Comparison of ENCODE assay signal across 1 cellular context in genomic region chr10:73325290-73325689, GRCh38. TPM values are rescaled to one million over a fixed set of nuclear protein-coding genes. Genes with fewer than 3 reads are reported as not detected.
"Had no signal": no experiment of that assay in that cellular context is flagged by ENCODE, and none has a peak within 500 bp of the region (broad histone marks: within the 10 kb centered on the region; RNA-seq: fewer than 3 reads in every experiment).

No MANE protein-coding gene starts in this region.

RNA-seq across cellular contexts. Expression of gene CFAP70, which starts 33.4 kb away (rescaled TPM):
- total RNA-seq: HT-29 had no signal
